Comparison of ENCODE assay signal across 13 cellular contexts in the genomic region with DNA sequence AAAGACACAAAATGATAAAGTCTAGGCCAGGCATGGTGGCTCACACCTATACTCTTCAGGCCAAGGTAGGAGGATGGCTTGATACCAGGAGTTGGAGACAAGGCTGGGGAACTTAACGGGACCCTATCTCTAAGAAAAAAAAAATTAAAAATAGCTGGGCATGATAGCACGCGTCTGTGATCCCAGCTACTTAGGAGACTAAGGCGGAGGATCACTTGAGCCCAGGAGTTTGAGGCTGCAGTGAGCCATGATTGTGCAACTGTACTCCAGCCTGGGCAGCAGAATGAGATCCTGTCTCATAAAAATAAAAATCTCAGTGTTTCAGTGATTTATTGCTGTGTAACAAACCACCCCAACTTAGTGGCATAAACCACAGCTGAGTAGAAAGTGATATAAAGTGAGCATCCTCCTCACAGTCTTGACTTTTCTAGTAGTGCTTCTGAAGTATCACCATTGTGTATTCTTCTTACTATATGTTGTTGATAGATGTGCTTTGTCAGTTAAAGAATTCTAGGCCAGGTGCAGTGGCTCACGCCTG.
"Had no signal": no experiment of that assay in that cellular context is flagged by ENCODE, and none has a peak within 500 bp of the region (broad histone marks: within the 10 kb centered on the region; RNA-seq: fewer than 3 reads in every experiment).

No MANE protein-coding gene starts in this region.

- DNase-seq: activated CD4-positive, alpha-beta memory T cell treated with anti-CD3 and anti-CD28 coated beads, Interleukin-2, amount 10 ng/mL, durations not matched to agents 7 days and 5 days; activated CD4-positive, alpha-beta T cell treated with anti-CD3 and anti-CD28 coated beads for 36 hours; activated naive CD4-positive, alpha-beta T cell treated with anti-CD3 and anti-CD28 coated beads, Interleukin-2, amount 10 ng/mL, durations not matched to agents 7 days and 5 days; effector memory CD4-positive, alpha-beta T cell; hippocampal formation; naive thymus-derived CD4-positive, alpha-beta T cell; stimulated activated CD4-positive, alpha-beta T cell treated with anti-CD3 and anti-CD28 coated beads, Interleukin-2, amount 100 ng/mL, for 24 hours; stimulated activated naive B cell treated with anti-CD40 and anti-IgM and Interleukin-4, amounts not matched to agents 10 μg/mL and 1 μg/mL and 100 μg/mL, for 72 hours; T1000; transverse colon had no signal

- ATAC-seq: activated CD4-positive, alpha-beta T cell treated with anti-CD3 and anti-CD28 coated beads for 36 hours; naive thymus-derived CD4-positive, alpha-beta T cell; stimulated activated naive B cell treated with anti-CD40 and anti-IgM and Interleukin-4, amounts not matched to agents 10 μg/mL and 1 μg/mL and 100 μg/mL, for 72 hours had no signal

- H3K4me1 ChIP-seq: right lobe of liver, transverse colon had no signal

- H3K4me3 ChIP-seq: right lobe of liver, transverse colon had no signal

- H3K4me3 Mint-ChIP-seq: activated CD4-positive, alpha-beta memory T cell treated with anti-CD3 and anti-CD28 coated beads, Interleukin-2, amount 10 ng/mL, durations not matched to agents 7 days and 5 days; activated CD4-positive, alpha-beta T cell treated with anti-CD3 and anti-CD28 coated beads for 36 hours; activated naive CD4-positive, alpha-beta T cell treated with anti-CD3 and anti-CD28 coated beads, Interleukin-2, amount 10 ng/mL, durations not matched to agents 7 days and 5 days; naive thymus-derived CD4-positive, alpha-beta T cell; stimulated activated naive B cell treated with anti-CD40 and anti-IgM and Interleukin-4, amounts not matched to agents 10 μg/mL and 1 μg/mL and 100 μg/mL, for 72 hours had no signal

- H3K4me1 Mint-ChIP-seq: activated CD4-positive, alpha-beta T cell treated with anti-CD3 and anti-CD28 coated beads for 36 hours had no signal

- H3K27ac ChIP-seq: epithelial cell of prostate, right lobe of liver, transverse colon, VCaP had no signal

- H3K27me3 Mint-ChIP-seq: activated CD4-positive, alpha-beta memory T cell treated with anti-CD3 and anti-CD28 coated beads, Interleukin-2, amount 10 ng/mL, durations not matched to agents 7 days and 5 days; activated CD4-positive, alpha-beta T cell treated with anti-CD3 and anti-CD28 coated beads for 36 hours; activated naive CD4-positive, alpha-beta T cell treated with anti-CD3 and anti-CD28 coated beads, Interleukin-2, amount 10 ng/mL, durations not matched to agents 7 days and 5 days; naive thymus-derived CD4-positive, alpha-beta T cell; stimulated activated naive B cell treated with anti-CD40 and anti-IgM and Interleukin-4, amounts not matched to agents 10 μg/mL and 1 μg/mL and 100 μg/mL, for 72 hours had no signal

- H3K27ac Mint-ChIP-seq: activated CD4-positive, alpha-beta memory T cell treated with anti-CD3 and anti-CD28 coated beads, Interleukin-2, amount 10 ng/mL, durations not matched to agents 7 days and 5 days; activated CD4-positive, alpha-beta T cell treated with anti-CD3 and anti-CD28 coated beads for 36 hours; activated naive CD4-positive, alpha-beta T cell treated with anti-CD3 and anti-CD28 coated beads, Interleukin-2, amount 10 ng/mL, durations not matched to agents 7 days and 5 days had no signal

- H3K9me3 ChIP-seq: transverse colon had no signal

- H3K9me3 Mint-ChIP-seq: activated CD4-positive, alpha-beta memory T cell treated with anti-CD3 and anti-CD28 coated beads, Interleukin-2, amount 10 ng/mL, durations not matched to agents 7 days and 5 days; activated naive CD4-positive, alpha-beta T cell treated with anti-CD3 and anti-CD28 coated beads, Interleukin-2, amount 10 ng/mL, durations not matched to agents 7 days and 5 days; naive thymus-derived CD4-positive, alpha-beta T cell; stimulated activated naive B cell treated with anti-CD40 and anti-IgM and Interleukin-4, amounts not matched to agents 10 μg/mL and 1 μg/mL and 100 μg/mL, for 72 hours had no signal

- H3K27me3 ChIP-seq: right lobe of liver, transverse colon had no signal
